24 cellular contexts compared by ENCODE assay signal in genomic region chr7:82294258-82294855, GRCh38.
DNase-seq lines count a peak whose midpoint lies in the region; ATAC-seq, FAIRE-seq and TF ChIP-seq lines count a peak whose summit lies in the region.
"Had no signal": no experiment of that assay in that cellular context is flagged by ENCODE, and none has a peak within 500 bp of the region (broad histone marks: within the 10 kb centered on the region; RNA-seq: fewer than 3 reads in every experiment).

No MANE protein-coding gene starts in this region.

- no peak overlapping the region for H3K4me2 ChIP-seq in HCT116 (ENCODE audit: low read length)
- H3K4me2 ChIP-seq: BLaER1 treated with 17β-estradiol and CSF1 and Interleukin-3, amounts not matched to agents 10 nM and 100 nM; GM23338 had no signal

- POLR2A ChIA-PET in HCT116 (lab: Charles Lee) = no interaction called here

- no peak for TF ChIP-seq RAD21 in HCT116 (IDR thresholded peaks at IDR 0.05; ENCODE audit: low read depth)

- no peaks in the 10 kb centered on the region for H3K9me2 ChIP-seq in HCT116 (ENCODE audit: insufficient read depth)

- H3K9ac ChIP-seq in HCT116 (ENCODE audit: low read length) (no peak overlapping the region), kidney (ENCODE audit: low read length in 2 of 2) (no peak overlapping the region)
- H3K9ac ChIP-seq: BLaER1 treated with 17β-estradiol and CSF1 and Interleukin-3, amounts not matched to agents 10 nM and 100 nM had no signal

- TF ChIP-seq POLR2A in HCT116 (IDR thresholded peaks at IDR 0.05; ENCODE audit: borderline replicate concordance, extremely low read depth, insufficient read depth, insufficient read length) = no peak

- peaks cover 0 to 7% of the 10 kb centered on the region in 2 experiments; a peak in 2 of 4 replicates for H3K4me1 ChIP-seq in HCT116 (ENCODE audit: control insufficient read depth in 1 of 2, insufficient read depth in 2 of 2, low read length in 2 of 2)
- H3K4me1 ChIP-seq in kidney (ENCODE audit: control insufficient read depth in 1 of 2, insufficient read depth in 1 of 2, low read depth in 1 of 2, low read length in 2 of 2) = no peaks in the 10 kb centered on the region
- H3K4me1 ChIP-seq: lower lobe of right lung had no signal

- ATAC-seq in HCT116 (no peak), HG02610 (IDR thresholded peaks at IDR 0.05; ENCODE audit: unreplicated experiment) (no peak)
- ATAC-seq: activated CD4-positive, alpha-beta T cell treated with anti-CD3 and anti-CD28 coated beads for 36 hours; esophagus mucosa; GM23338; lower lobe of right lung; sciatic nerve had no signal

- in situ Hi-C loops in G401 (cut with HindIII; ENCODE audit: low sequenced_read_pairs) (no loop called here), KBM-7 (cut with MboI; ENCODE audit: low pct_unique_long_range_greater_than_20kb, low sequenced_read_pairs) (no loop called here)

- peak; percentile 55 for FAIRE-seq in kidney (lab: Jason Lieb, UNC)

- DNase-seq in AG08395 (ENCODE audit: low spot score) (peak; percentile 34), HCT116 (ENCODE audit: low read depth, low spot score) (no peak), choroid plexus epithelial cell (ENCODE audit: low read depth) (peak; percentile 16), kidney (no peak), G401 (ENCODE audit: low spot score) (no peak), COLO668 (lab: John Stamatoyannopoulos, UW; ENCODE audit: unreplicated experiment) (no peak), KBM-7 (no peak)
- DNase-seq: activated CD4-positive, alpha-beta T cell treated with anti-CD3 and anti-CD28 coated beads for 36 hours; activated gamma-delta T cell treated with Interleukin-2 at 50 U/mL for 16 hours; brain microvascular endothelial cell; DMS79 treated with DMSO at 0.1 percent for 48 hours; effector CD4-positive, alpha-beta T cell; lower lobe of right lung; NCI-H1048; NCI-H187; NCI-H69; nephron progenitor cell; stimulated activated CD4-positive, alpha-beta T cell treated with anti-CD3 and anti-CD28 coated beads, Interleukin-15, amount 100 ng/mL, for 24 hours; T-helper 2 cell had no signal

- BruUV-seq in HCT116 (replicated peaks; lab: Mats Ljungman, UMichigan) = no TSS peak

- no peaks in the 10 kb centered on the region for H3K79me2 ChIP-seq in HCT116 (ENCODE audit: insufficient read depth, low read length)

- H3K9me3 ChIP-seq in HCT116 (ENCODE audit: control insufficient read depth in 1 of 2, insufficient read depth in 1 of 2, low read depth in 1 of 2, low read length in 2 of 2) (no peaks in the 10 kb centered on the region), kidney (ENCODE audit: control insufficient read depth in 1 of 2, low read length in 2 of 2) (no peaks in the 10 kb centered on the region)
- H3K9me3 ChIP-seq: lower lobe of right lung had no signal

- peak overlapping the region; percentile 26 for H2AFZ ChIP-seq in HCT116 (ENCODE audit: low read depth, low read length, poor library complexity, severe bottlenecking)
- H2AFZ ChIP-seq: GM23338 had no signal

- H3K27ac ChIP-seq in HCT116 (ENCODE audit: low read depth, low read length) (no peak overlapping the region), kidney (ENCODE audit: low read depth in 2 of 2, low read length in 2 of 2) (no peak overlapping the region)
- H3K27ac ChIP-seq: BLaER1 treated with 17β-estradiol and CSF1 and Interleukin-3, amounts not matched to agents 10 nM and 100 nM; brain microvascular endothelial cell; lower lobe of right lung had no signal

- RAD21 ChIA-PET in HCT116 (lab: Charles Lee; ENCODE audit: low non-redundant PET in 1 of 2, low total read pairs in 2 of 2, uncharacterized antibody in 2 of 2, unreplicated experiment in 2 of 2) = interaction anchor here in 1 of 2 experiments (0.6 kb wide), 1 partner anchor 278 kb away, joined by 4 read pairs; no protein-coding TSS in a partner anchor

- CTCF ChIA-PET in HCT116 (lab: Charles Lee) = interaction anchor here (0.9 kb wide), 1 partner anchor 60 kb away, joined by 3 read pairs; no protein-coding TSS in a partner anchor

- no peaks in the 10 kb centered on the region for H3K27me3 ChIP-seq in HCT116 (ENCODE audit: insufficient read depth, low read length)
- H3K27me3 ChIP-seq: BLaER1 treated with 17β-estradiol and CSF1 and Interleukin-3, amounts not matched to agents 10 nM and 100 nM; brain microvascular endothelial cell had no signal

- TF ChIP-seq CTCF in HCT116 (IDR thresholded peaks at IDR 0.05 in 2 of 3, conservative IDR thresholded peaks at IDR 0.05 in 1 of 3; ENCODE audit: borderline replicate concordance in 1 of 3, insufficient read depth in 1 of 3, low read depth in 2 of 3, low read length in 2 of 3) = no peak
- TF ChIP-seq CTCF in choroid plexus epithelial cell (conservative IDR thresholded peaks at IDR 0.05; ENCODE audit: low read depth, low read length) = no peak
- TF ChIP-seq CTCF in kidney (IDR thresholded peaks at IDR 0.05; ENCODE audit: borderline replicate concordance, extremely low read depth, insufficient read depth) = no peak

- no peaks in the 10 kb centered on the region for H3K36me3 ChIP-seq in HCT116 (ENCODE audit: control insufficient read depth in 1 of 2, insufficient read depth in 2 of 2, low read length in 2 of 2)
- no peaks in the 10 kb centered on the region for H3K36me3 ChIP-seq in kidney (ENCODE audit: control insufficient read depth in 1 of 2, insufficient read depth in 2 of 2, low read length in 2 of 2)
- H3K36me3 ChIP-seq: BLaER1 treated with 17β-estradiol and CSF1 and Interleukin-3, amounts not matched to agents 10 nM and 100 nM; brain microvascular endothelial cell; lower lobe of right lung had no signal

- intact Hi-C loops in HCT116 (cut with micrococcal nuclease) (no loop called here), kidney (cut with DNase I) (no loop called here)

- H4K20me1 ChIP-seq in HCT116 (ENCODE audit: insufficient read depth) = no peaks in the 10 kb centered on the region
- H4K20me1 ChIP-seq: BLaER1 treated with 17β-estradiol and CSF1 and Interleukin-3, amounts not matched to agents 10 nM and 100 nM had no signal

- no peak overlapping the region for H3K4me3 ChIP-seq in HCT116 (replicated peaks in 1 of 2; ENCODE audit: low read depth in 1 of 2, low read length in 2 of 2)
- H3K4me3 ChIP-seq in choroid plexus epithelial cell (ENCODE audit: low read depth, low read length) = no peak overlapping the region
- H3K4me3 ChIP-seq in kidney (ENCODE audit: low read length in 2 of 2) = no peak overlapping the region
- H3K4me3 ChIP-seq: BLaER1 treated with 17β-estradiol and CSF1 and Interleukin-3, amounts not matched to agents 10 nM and 100 nM; GM23338; lower lobe of right lung had no signal

TF ChIP-seq in HCT116, 20 proteins besides CTCF, POLR2A, EP300 and RAD21 (continues in another document):
- TF ChIP-seq REST (IDR thresholded peaks at IDR 0.05; ENCODE audit: low read depth) (no peak), ZFX (IDR thresholded peaks at IDR 0.05) (no peak), EZH2phosphoT487 (IDR thresholded peaks at IDR 0.05; ENCODE audit: borderline replicate concordance) (no peak), POLR2AphosphoS5 (IDR thresholded peaks at IDR 0.05; ENCODE audit: low read depth, low read length) (no peak), FOSL1 (IDR thresholded peaks at IDR 0.05; ENCODE audit: low read depth) (no peak), SIN3A (IDR thresholded peaks at IDR 0.05; ENCODE audit: low read depth) (no peak), YY1 (IDR thresholded peaks at IDR 0.05; ENCODE audit: extremely low read depth, insufficient replicate concordance, low read depth, low read length) (no peak), SP1 (IDR thresholded peaks at IDR 0.05; ENCODE audit: low read depth) (no peak), ELF1 (IDR thresholded peaks at IDR 0.05; ENCODE audit: borderline replicate concordance, low read depth) (no peak), EGR1 (IDR thresholded peaks at IDR 0.05; ENCODE audit: low read depth) (no peak), ATF3 (IDR thresholded peaks at IDR 0.05) (no peak), EZH2 (IDR thresholded peaks at IDR 0.05) (no peak), CEBPB (IDR thresholded peaks at IDR 0.05; ENCODE audit: low read depth) (no peak)

Comparison
In these comparisons a context has a peak if more than half of its experiments do, and no peak if none do; other contexts are left out.
1. DNase-seq: peak in AG08395 (single experiment) and choroid plexus epithelial cell (single experiment); none in HCT116 (single experiment), kidney (single experiment), G401 (single experiment), COLO668 (single experiment) and KBM-7 (single experiment).